In the genomic region with DNA sequence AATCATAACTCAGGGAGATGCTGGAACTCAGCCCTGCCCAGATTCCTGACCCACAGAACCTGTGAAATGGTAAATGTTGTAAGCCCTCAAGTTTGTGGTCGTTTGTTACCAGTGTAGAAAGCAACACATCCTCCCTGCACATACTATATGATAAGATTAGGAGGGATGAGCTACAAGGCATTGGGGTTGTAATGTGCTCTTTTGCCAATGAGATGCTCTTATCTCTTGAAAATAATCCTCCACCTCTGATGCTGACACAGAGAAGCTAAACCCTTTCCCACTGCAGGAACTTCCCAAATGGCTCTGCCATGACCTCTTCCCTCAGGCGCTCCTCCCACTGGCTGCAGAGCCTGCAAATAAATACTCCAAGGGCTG, we compare ENCODE assay signal across 9 cellular contexts. TPM values are rescaled to one million over a fixed set of nuclear protein-coding genes. Genes with fewer than 3 reads are reported as not detected.
DNase-seq lines count a peak whose midpoint lies in the region; ATAC-seq and TF ChIP-seq lines count a peak whose summit lies in the region.
"Had no signal": no experiment of that assay in that cellular context is flagged by ENCODE, and none has a peak within 500 bp of the region (broad histone marks: within the 10 kb centered on the region; RNA-seq: fewer than 3 reads in every experiment).

No MANE protein-coding gene starts in this region.

- dilution Hi-C loops in IMR-90 (cut with HindIII; ENCODE audit: low sequenced_read_pairs, unreplicated experiment) = no loop called here

- H2AFZ ChIP-seq in ACC112 (ENCODE audit: low read length, unreplicated experiment) (no peak overlapping the region), IMR-90 (replicated peaks; ENCODE audit: low read length, poor library complexity) (no peak overlapping the region)

- TF ChIP-seq POLR2A in IMR-90 (IDR thresholded peaks at IDR 0.05; ENCODE audit: low read depth, low read length) = no peak

- peak overlapping the region; percentile 84 for H3K23ac ChIP-seq in IMR-90 (ENCODE audit: low read depth, low read length)

- H3K36me3 ChIP-seq in ACC112 (ENCODE audit: insufficient read depth, low read length) = peaks cover 48% of the 10 kb centered on the region
- H3K36me3 ChIP-seq in IMR-90 (ENCODE audit: control insufficient read depth, insufficient read depth, low read length) = peaks cover 64% of the 10 kb centered on the region
- H3K36me3 ChIP-seq in neutrophil = peaks cover 66% of the 10 kb centered on the region
- H3K36me3 ChIP-seq in A673 (ENCODE audit: insufficient read depth, low read length, poor library complexity, severe bottlenecking) = no peaks in the 10 kb centered on the region

- POLR2A ChIA-PET in IMR-90 (lab: Charles Lee; ENCODE audit: unreplicated experiment) = interaction anchor here (0.6 kb wide), 1 partner anchor 252 kb away, joined by 7 read pairs; no protein-coding TSS in a partner anchor
- POLR2A ChIA-PET in A673 (lab: Charles Lee; ENCODE audit: low non-redundant PET) = no interaction called here

- intact Hi-C loops in IMR-90 (cut with micrococcal nuclease) = no loop called here
- intact Hi-C loops in dendritic cell treated with granulocyte-macrophage colony-stimulating factor and Interleukin-4, amounts not matched to agents 40 ng/mL and 50 ng/mL, for 4 days (cut with micrococcal nuclease) = no loop called here
- intact Hi-C loops in A673 (cut with micrococcal nuclease; ENCODE audit: unreplicated experiment) = no loop called here

- no peak overlapping the region for H2AK9ac ChIP-seq in IMR-90 (replicated peaks; ENCODE audit: low read depth, low read length, poor library complexity)

- H3K4me2 ChIP-seq in IMR-90 (ENCODE audit: low read depth, low read length) = no peak overlapping the region

- no peak overlapping the region for H2BK120ac ChIP-seq in IMR-90 (ENCODE audit: low read depth, low read length)

- H3K9ac ChIP-seq in IMR-90 (ENCODE audit: low read depth, low read length) = no peak overlapping the region

- H3K4me3 Mint-ChIP-seq in dendritic cell treated with granulocyte-macrophage colony-stimulating factor and Interleukin-4, amounts not matched to agents 40 ng/mL and 50 ng/mL, for 4 days = no peak overlapping the region

- peak overlapping the region; percentile 88 for H3K27ac Mint-ChIP-seq in dendritic cell treated with granulocyte-macrophage colony-stimulating factor and Interleukin-4, amounts not matched to agents 40 ng/mL and 50 ng/mL, for 4 days

- H3K9me1 ChIP-seq in IMR-90 (ENCODE audit: insufficient read depth, low read length) = peaks cover 49% of the 10 kb centered on the region

- TF ChIP-seq CTCF in IMR-90 (conservative IDR thresholded peaks at IDR 0.05; ENCODE audit: low read depth, low read length) = no peak
- no peak for TF ChIP-seq CTCF in neutrophil (IDR thresholded peaks at IDR 0.05)
- TF ChIP-seq CTCF in A673 (conservative IDR thresholded peaks at IDR 0.05; ENCODE audit: low read depth, low read length) = no peak

- H3K9me3 ChIP-seq in IMR-90 (ENCODE audit: control insufficient read depth, insufficient read depth, low read length) = no peaks in the 10 kb centered on the region; the same call in 1 of the 2 replicates
- H3K9me3 ChIP-seq in neutrophil = no peaks in the 10 kb centered on the region
- H3K9me3 ChIP-seq in A673 (ENCODE audit: low read depth, low read length, poor library complexity, severe bottlenecking) = no peaks in the 10 kb centered on the region

- no peak overlapping the region for H3K18ac ChIP-seq in IMR-90 (ENCODE audit: low read depth, low read length)

- peak overlapping the region; percentile 76 for H2BK5ac ChIP-seq in IMR-90 (ENCODE audit: low read depth, low read length, poor library complexity, severe bottlenecking)

- no peak overlapping the region for H2BK20ac ChIP-seq in IMR-90 (ENCODE audit: low read depth, low read length)

- in situ Hi-C loops in IMR-90 (cut with MboI; ENCODE audit: low sequenced_read_pairs) = no loop called here

- H3K14ac ChIP-seq in IMR-90 (replicated peaks; ENCODE audit: low read depth, low read length) = peak overlapping the region; percentile 51

- no peak overlapping the region for H4K91ac ChIP-seq in IMR-90 (ENCODE audit: insufficient read depth, low read depth, low read length)

- peaks cover 37% of the 10 kb centered on the region for H3K36me3 Mint-ChIP-seq in dendritic cell treated with granulocyte-macrophage colony-stimulating factor and Interleukin-4, amounts not matched to agents 40 ng/mL and 50 ng/mL, for 4 days (ENCODE audit: low read depth)

- H3K79me2 ChIP-seq in ACC112 (ENCODE audit: control insufficient read depth, insufficient read depth, low read length, unreplicated experiment) = peaks cover 77% of the 10 kb centered on the region

- H3K9me3 Mint-ChIP-seq in dendritic cell treated with granulocyte-macrophage colony-stimulating factor and Interleukin-4, amounts not matched to agents 40 ng/mL and 50 ng/mL, for 4 days = no peaks in the 10 kb centered on the region

- no peak overlapping the region for H3K56ac ChIP-seq in IMR-90 (ENCODE audit: extremely low read depth, insufficient read depth, low read length)

- H3K4me1 ChIP-seq in ACC112 (ENCODE audit: control insufficient read depth, insufficient read depth, low read length, unreplicated experiment) (peaks cover 80% of the 10 kb centered on the region), IMR-90 (ENCODE audit: control insufficient read depth, insufficient read depth, low read length) (peaks cover 40% of the 10 kb centered on the region), neutrophil (ENCODE audit: control insufficient read depth in 1 of 2, insufficient read depth in 1 of 2, low read depth in 1 of 2, low read length in 1 of 2) (peaks cover 99 to 100% of the 10 kb centered on the region in 2 experiments), A673 (ENCODE audit: insufficient read depth, low read length, poor library complexity, severe bottlenecking) (no peaks in the 10 kb centered on the region)

- H3K4me3 ChIP-seq in ACC112 (ENCODE audit: low read depth, low read length) (no peak overlapping the region), IMR-90 (ENCODE audit: insufficient read depth, low read depth, low read length) (no peak overlapping the region), neutrophil (ENCODE audit: low read depth in 1 of 2, low read length in 1 of 2) (peak overlapping the region; percentile 36 to 51), A673 (ENCODE audit: low read depth, low read length, poor library complexity, severe bottlenecking) (no peak overlapping the region)

- DNase-seq in IMR-90 = no peak
- DNase-seq in A673 (ENCODE audit: low spot score) = no peak
- no peak for DNase-seq in DMS79 (lab: John Stamatoyannopoulos, UW)
- DNase-seq: NCI-H1417 had no signal

- H3K4ac ChIP-seq in IMR-90 (ENCODE audit: low read depth, low read length) = 0 out of 2 replicates have a peak overlapping the region, but pooled peaks have one; percentile 6

- no CpG with 5 or more reads among the region's 2 CpGs for WGBS in IMR-90 (ENCODE audit: extremely low coverage in 2 of 2, insufficient read length in 1 of 2), 2 experiments

- peaks cover 18 to 84% of the 10 kb centered on the region in 2 experiments for H3K79me1 ChIP-seq in IMR-90 (ENCODE audit: low read depth in 1 of 2, low read length in 2 of 2)

- no peak overlapping the region for H2AK5ac ChIP-seq in IMR-90 (ENCODE audit: low read depth, low read length)

- H3K27ac ChIP-seq in ACC112 (ENCODE audit: low read depth, low read length) (peak overlapping the region; percentile 70; the same call in 1 of the 2 replicates), IMR-90 (ENCODE audit: insufficient read depth, low read length) (peak overlapping the region; percentile 32; the same call in 1 of the 2 replicates), neutrophil (peak overlapping the region; percentile 96), A673 (ENCODE audit: low read depth, low read length, poor library complexity, severe bottlenecking) (no peak overlapping the region)

- ATAC-seq in IMR-90 (ENCODE audit: low read depth) (0 out of 2 replicates have a peak, but pooled peaks have one; percentile 2), HG02798 (IDR thresholded peaks at IDR 0.05; ENCODE audit: poor library complexity, unreplicated experiment) (no peak), HG02884 (IDR thresholded peaks at IDR 0.05; ENCODE audit: unreplicated experiment) (no peak)

- H3K27me3 Mint-ChIP-seq in dendritic cell treated with granulocyte-macrophage colony-stimulating factor and Interleukin-4, amounts not matched to agents 40 ng/mL and 50 ng/mL, for 4 days = no peaks in the 10 kb centered on the region

- BruUV-seq in IMR-90 (replicated peaks; lab: Mats Ljungman, UMichigan) = no TSS peak
- BruUV-seq in A673 (replicated peaks; lab: Mats Ljungman, UMichigan) = no TSS peak

- H3K4me1 Mint-ChIP-seq in dendritic cell treated with granulocyte-macrophage colony-stimulating factor and Interleukin-4, amounts not matched to agents 40 ng/mL and 50 ng/mL, for 4 days (ENCODE audit: low read depth) = peaks cover 81% of the 10 kb centered on the region

- TF ChIP-seq RAD21 in IMR-90 (IDR thresholded peaks at IDR 0.05; ENCODE audit: low read length) = no peak

- no peak overlapping the region for H4K8ac ChIP-seq in IMR-90 (ENCODE audit: low read depth in 2 of 2, low read length in 2 of 2)

- H4K5ac ChIP-seq in IMR-90 (ENCODE audit: low read depth, low read length) = no peak overlapping the region

- no peak overlapping the region for H2BK15ac ChIP-seq in IMR-90 (ENCODE audit: low read depth, low read length)

- H4K20me1 ChIP-seq in IMR-90 (ENCODE audit: insufficient read depth, low read length) = peaks cover 96% of the 10 kb centered on the region

- CTCF ChIA-PET in IMR-90 (lab: Yijun Ruan, JAX) (no interaction called here), A673 (lab: Charles Lee) (no interaction called here)

- H3K27me3 ChIP-seq in ACC112 (ENCODE audit: insufficient read depth, low read length) = no peaks in the 10 kb centered on the region
- H3K27me3 ChIP-seq in IMR-90 (ENCODE audit: control insufficient read depth, insufficient read depth, low read length) = no peaks in the 10 kb centered on the region
- no peaks in the 10 kb centered on the region for H3K27me3 ChIP-seq in neutrophil
- H3K27me3 ChIP-seq in A673 (replicated peaks; ENCODE audit: insufficient read depth, low read depth, low read length, poor library complexity) = no peaks in the 10 kb centered on the region

TF ChIP-seq in IMR-90, 13 proteins besides CTCF, POLR2A, EP300 and RAD21 (continues in another document):
- TF ChIP-seq BHLHE40 (IDR thresholded peaks at IDR 0.05; ENCODE audit: low read depth, low read length) (no peak), FOS (IDR thresholded peaks at IDR 0.05; ENCODE audit: low read depth, low read length) (no peak), CHD1 (IDR thresholded peaks at IDR 0.05; ENCODE audit: low read depth, low read length) (no peak), MXI1 (IDR thresholded peaks at IDR 0.05; ENCODE audit: borderline replicate concordance, low read depth, low read length) (no peak), CEBPB (IDR thresholded peaks at IDR 0.05; ENCODE audit: low read depth, low read length) (no peak)

RNA-seq across cellular contexts. Expression of gene CDC42EP3, which starts 23.5 kb away (rescaled TPM):
- total RNA-seq in IMR-90 (2012; rRNA removed) = 152 and 167 TPM in 2 replicates
- polyA plus RNA-seq in IMR-90 (2012; rRNA removed) = 177 and 193 TPM in 2 replicates
- polyA plus RNA-seq in IMR-90 (2012; cell fraction: cytosol; rRNA removed) = 71.7 and 119 TPM in 2 replicates
- polyA plus RNA-seq in IMR-90 (2012; cell fraction: nucleus; rRNA removed; ENCODE audit: low replicate concordance) = 63.1 and 123 TPM in 2 replicates
- total RNA-seq in A673 (2021) = 12.2 TPM in 2 replicates

Comparison
In these comparisons a context has a peak if more than half of its experiments do, and no peak if none do; other contexts are left out.
1. H3K4me3 ChIP-seq: peak in neutrophil (2 of 2); none in ACC112 (single experiment), IMR-90 (single experiment) and A673 (single experiment).
2. RNA of gene CDC42EP3, which starts 23.5 kb away (total RNA-seq): 152 to 167 TPM in IMR-90; 12.2 TPM in A673; every median in the first group is over 10 times any median in the second.